ENCODE assay signal across 23 cellular contexts in genomic region chr2:149825473-149825872, GRCh38.
"Had no signal": no experiment of that assay in that cellular context is flagged by ENCODE, and none has a peak within 500 bp of the region (broad histone marks: within the 10 kb centered on the region; RNA-seq: fewer than 3 reads in every experiment).

No MANE protein-coding gene starts in this region.

- H3K4me3 ChIP-seq: SJSA1, SK-N-MC had no signal

- H3K36me3 ChIP-seq: SJSA1 had no signal

- ATAC-seq: HepG2 had no signal

- DNase-seq: IMR-90, Karpas-422, KG1, MM.1S, NCI-H1092 treated with DMSO at 0.1 percent for 48 hours, NCI-H1436, NCI-H187, NCI-H2029, NCI-H2081 treated with DMSO at 0.1 percent for 48 hours, NCI-H2171, NCI-H226, NCI-H446, NCI-H510A, NCI-H524 treated with DMSO at 0.1 percent for 48 hours, NCI-H69, NCI-H774, Right ventricle myocardium superior, RPMI8226, SIG-M5, SW 1271 had no signal

- H3K27me3 ChIP-seq: SJSA1 had no signal

- H3K9me3 ChIP-seq: SJSA1 had no signal

- H3K27ac ChIP-seq: SJSA1, SK-N-MC had no signal
